In genomic region chr19:44603201-44603945, GRCh38 we compare ENCODE assay signal across 11 cellular contexts. TPM values are rescaled to one million over a fixed set of nuclear protein-coding genes. Genes with fewer than 3 reads are reported as not detected.
DNase-seq lines count a peak whose midpoint lies in the region; ATAC-seq and TF ChIP-seq lines count a peak whose summit lies in the region.
"Had no signal": no experiment of that assay in that cellular context is flagged by ENCODE, and none has a peak within 500 bp of the region (broad histone marks: within the 10 kb centered on the region; RNA-seq: fewer than 3 reads in every experiment).

No MANE protein-coding gene starts in this region.

- peaks cover 1% of the 10 kb centered on the region; the same call in 1 of the 2 replicates for H3K9me3 ChIP-seq in MG63
- H3K9me3 ChIP-seq: mucosa of descending colon had no signal

- TF ChIP-seq CTCF in AG10803 (conservative IDR thresholded peaks at IDR 0.05; ENCODE audit: low read length) = no peak

- no peak for TF ChIP-seq POLR2A in GM18505 (IDR thresholded peaks at IDR 0.05; ENCODE audit: borderline replicate concordance, extremely low read depth, insufficient read depth, insufficient read length)

- H3K36me3 ChIP-seq in MG63 = no peaks in the 10 kb centered on the region; the same call in 1 of the 2 replicates

- DNase-seq in AG10803 (ENCODE audit: low read depth) = peak; percentile 96
- peak; percentile 87 for DNase-seq in MG63
- DNase-seq in dermis microvascular lymphatic vessel endothelial cell (ENCODE audit: low read depth in 2 of 2) = peak; percentile 98 to 99
- DNase-seq in lung microvascular endothelial cell (ENCODE audit: low read depth in 2 of 2) = peak; percentile 99
- no peak for DNase-seq in amygdala (lab: John Stamatoyannopoulos, UW)
- no peak for DNase-seq in NCI-H187 (lab: John Stamatoyannopoulos, UW)
- DNase-seq in germinal center (ENCODE audit: low spot score) = no peak
- DNase-seq: anterior cingulate cortex, mucosa of descending colon had no signal

- H3K27me3 ChIP-seq in MG63 = no peaks in the 10 kb centered on the region

- ATAC-seq in GM18505 (IDR thresholded peaks at IDR 0.05; ENCODE audit: unreplicated experiment) = no peak
- ATAC-seq: mucosa of descending colon, sciatic nerve had no signal

- no peak overlapping the region for H3K4me3 ChIP-seq in AG10803 (ENCODE audit: low read length)
- no peak overlapping the region for H3K4me3 ChIP-seq in MG63
- H3K4me3 ChIP-seq: mucosa of descending colon had no signal

RNA-seq across cellular contexts. Expression of gene IGSF23, which starts 10.0 kb away (rescaled TPM):
- 3.0 TPM in 1 of 2 replicates, not detected in the other for total RNA-seq in MG63 (2014; rRNA removed; shearing (Covaris generic); ENCODE audit: low replicate concordance)
- total RNA-seq in dermis microvascular lymphatic vessel endothelial cell = 0.13 TPM in 2 replicates
- 0.22 TPM in 1 of 2 replicates, not detected in the other for total RNA-seq in lung microvascular endothelial cell
- total RNA-seq: mucosa of descending colon, sciatic nerve had no signal

RNA-seq across cellular contexts. Expression of gene PVR, which starts 40.3 kb away (rescaled TPM):
- total RNA-seq in MG63 (2014; rRNA removed; shearing (Covaris generic); ENCODE audit: low replicate concordance) = 120 and 141 TPM in 2 replicates
- total RNA-seq in dermis microvascular lymphatic vessel endothelial cell = 53.8 and 84.7 TPM in 2 replicates
- 54.9 and 69.4 TPM in 2 replicates for total RNA-seq in lung microvascular endothelial cell

Comparison
In these comparisons a context has a peak if more than half of its experiments do, and no peak if none do; other contexts are left out.
1. DNase-seq: peak in AG10803 (single experiment), MG63 (single experiment), dermis microvascular lymphatic vessel endothelial cell (2 of 2) and lung microvascular endothelial cell (2 of 2); none in amygdala (0 of 56), NCI-H187 (0 of 2) and germinal center (single experiment).